Comparison of ENCODE assay signal across 22 cellular contexts in genomic region chr10:42979730-42980467, GRCh38.
A peak's percentile ranks its signal among the peaks of the same experiment; 100 is the strongest.
DNase-seq lines count a peak whose midpoint lies in the region; ATAC-seq, FAIRE-seq and TF ChIP-seq lines count a peak whose summit lies in the region.
"Had no signal": no experiment of that assay in that cellular context is flagged by ENCODE, and none has a peak within 500 bp of the region (broad histone marks: within the 10 kb centered on the region; RNA-seq: fewer than 3 reads in every experiment).

No MANE protein-coding gene starts in this region.

- no peaks in the 10 kb centered on the region for H3K9me1 ChIP-seq in K562 (ENCODE audit: control insufficient read depth, insufficient read depth, low read length)

- H3K27me3 ChIP-seq in K562 (ENCODE audit: control insufficient read depth in 2 of 2, insufficient read depth in 2 of 2, low read length in 2 of 2) = peaks cover 0 to 27% of the 10 kb centered on the region in 2 experiments; a peak in 3 of 5 replicates
- no peaks in the 10 kb centered on the region for H3K27me3 ChIP-seq in neuronal stem cell (ENCODE audit: control insufficient read depth in 3 of 3, insufficient read depth in 3 of 3, low read depth in 1 of 3, low read length in 3 of 3)
- no peaks in the 10 kb centered on the region for H3K27me3 ChIP-seq in thyroid gland
- H3K27me3 ChIP-seq: gastrocnemius medialis, pancreas had no signal

- H3K4me2 ChIP-seq in K562 (ENCODE audit: insufficient read depth, low read length) (no peak overlapping the region), neuronal stem cell (ENCODE audit: insufficient read depth, low read length, poor library complexity, severe bottlenecking) (no peak overlapping the region)
- H3K4me2 ChIP-seq: smooth muscle cell had no signal

- H3K79me2 ChIP-seq in K562 (ENCODE audit: control insufficient read depth, insufficient read depth, low read length) = no peaks in the 10 kb centered on the region

- H2BK120ac ChIP-seq in neuronal stem cell (ENCODE audit: low read depth, low read length) = no peak overlapping the region

- in situ Hi-C loops in K562 (cut with MboI) = no loop called here

- H3K4ac ChIP-seq in neuronal stem cell (ENCODE audit: low read length) = no peak overlapping the region

- H2AFZ ChIP-seq in K562 (ENCODE audit: low read depth, low read length) (no peak overlapping the region), neuronal stem cell (ENCODE audit: low read length) (peak overlapping the region; percentile 45)
- H2AFZ ChIP-seq: GM23248 had no signal

- peak overlapping the region; percentile 47 for H2AK5ac ChIP-seq in neuronal stem cell (ENCODE audit: low read depth, low read length)

- TF ChIP-seq CTCF in K562 (IDR thresholded peaks at IDR 0.05 in 2 of 3, conservative IDR thresholded peaks at IDR 0.05 in 1 of 3; ENCODE audit: insufficient read depth in 2 of 3, low read depth in 1 of 3, low read length in 3 of 3) = no peak
- TF ChIP-seq CTCF in thyroid gland (IDR thresholded peaks at IDR 0.05) = no peak

- peak overlapping the region; percentile 39 for H2BK15ac ChIP-seq in neuronal stem cell (ENCODE audit: low read length)

- FAIRE-seq in K562 (lab: Jason Lieb, UNC) = no peak
- FAIRE-seq: endothelial cell of umbilical vein, pancreas had no signal

- no peak overlapping the region for H2BK12ac ChIP-seq in neuronal stem cell (ENCODE audit: low read length)

- no TSS peak for BruUV-seq in K562 (replicated peaks; lab: Mats Ljungman, UMichigan)

- H3K14ac ChIP-seq in neuronal stem cell (ENCODE audit: low read length) = no peak overlapping the region

- POLR2A ChIA-PET in K562 (lab: Yijun Ruan, JAX) = interaction anchor here (0.6 kb wide), 1 partner anchor 18 kb away, joined by 3 read pairs; no protein-coding TSS in a partner anchor

- no peak for TF ChIP-seq RAD21 in K562 (CRISPR knock-in tag; conservative IDR thresholded peaks at IDR 0.05 in 1 of 2, IDR thresholded peaks at IDR 0.05 in 1 of 2)

- ATAC-seq in K562 = no peak
- ATAC-seq: gastrocnemius medialis, Panc1 had no signal

- 11% methylated on average over 12 of the region's 12 CpGs for WGBS in K562 (ENCODE audit: insufficient coverage, low coverage, missing lambda C conversion rate)
- no CpG with 5 or more reads among the region's 12 CpGs for WGBS in neuronal stem cell (ENCODE audit: extremely low coverage in 2 of 2, insufficient read length in 2 of 2, insufficient replicate concordance in 1 of 2), 2 donors
- 64 to 69% methylated on average over 7 to 12 of the region's 12 CpGs for WGBS in thyroid gland, 2 donors

- intact Hi-C loops in K562 (cut with micrococcal nuclease) = loop anchor here (5.0 to 10.0 kb wide), 2 partner anchors 95 to 113 kb away; partner anchors contain the start of gene RET
- intact Hi-C loops in thyroid gland (cut with DNase I) = no loop called here

- no peaks in the 10 kb centered on the region for H3K9me3 ChIP-seq in K562 (replicated peaks; ENCODE audit: control insufficient read depth, insufficient read depth, low read depth, low read length)
- no peaks in the 10 kb centered on the region for H3K9me3 ChIP-seq in neuronal stem cell (replicated peaks in 1 of 2; ENCODE audit: control insufficient read depth in 2 of 2, insufficient read depth in 1 of 2, low read depth in 1 of 2, low read length in 2 of 2)
- no peaks in the 10 kb centered on the region for H3K9me3 ChIP-seq in thyroid gland
- H3K9me3 ChIP-seq: gastrocnemius medialis, pancreas had no signal

- H2BK5ac ChIP-seq in neuronal stem cell (ENCODE audit: low read length) = peak overlapping the region; percentile 18

- H4K91ac ChIP-seq in neuronal stem cell (ENCODE audit: low read depth, low read length, poor library complexity) = no peak overlapping the region

- TF ChIP-seq EP300 in K562 (IDR thresholded peaks at IDR 0.05; ENCODE audit: low read length) = no peak

- DNase-seq in NCI-H1436 (lab: John Stamatoyannopoulos, UW) = peak; percentile 59
- no peak for DNase-seq in NCI-H1436 treated with DMSO at 0.1 percent for 48 hours (lab: John Stamatoyannopoulos, UW)
- peak; percentile 55 for DNase-seq in NCI-H1105 treated with DMSO at 0.1 percent for 48 hours (lab: John Stamatoyannopoulos, UW)
- no peak for DNase-seq in K562 (ENCODE audit: extremely low read depth in 1 of 4, low spot score in 3 of 4)
- no peak for DNase-seq in neuronal stem cell (ENCODE audit: low spot score)
- no peak for DNase-seq in thyroid gland
- DNase-seq in LoVo (ENCODE audit: low spot score) = no peak
- DNase-seq in cortex of kidney (lab: John Stamatoyannopoulos, UW) = no peak
- DNase-seq: 8988T; activated B cell treated with CpG ODN at 0.5 μM for 24 hours; amniotic stem cell; cerebellar nuclear complex; GM23248; MM.1S; stimulated activated naive CD8-positive, alpha-beta T cell treated with anti-CD3 and anti-CD28 coated beads, Interleukin-15, amount 100 ng/mL, for 72 hours; SW 1271 had no signal

- H3K4me1 ChIP-seq in K562 (replicated peaks in 1 of 2; ENCODE audit: control insufficient read depth in 2 of 2, insufficient read depth in 2 of 2, low read length in 2 of 2) = peaks cover 0 to 24% of the 10 kb centered on the region in 2 experiments; a peak in 3 of 5 replicates
- H3K4me1 ChIP-seq in neuronal stem cell (ENCODE audit: control insufficient read depth in 2 of 2, insufficient read depth in 1 of 2, low read depth in 1 of 2, low read length in 2 of 2) = peaks cover 0 to 3% of the 10 kb centered on the region in 2 donors
- no peaks in the 10 kb centered on the region for H3K4me1 ChIP-seq in thyroid gland
- H3K4me1 ChIP-seq: gastrocnemius medialis, pancreas had no signal

- H3K79me1 ChIP-seq in neuronal stem cell (ENCODE audit: low read depth, low read length) = no peaks in the 10 kb centered on the region

- no peaks in the 10 kb centered on the region for H3K36me3 ChIP-seq in K562 (ENCODE audit: control insufficient read depth, insufficient read depth, low read length)
- no peaks in the 10 kb centered on the region for H3K36me3 ChIP-seq in neuronal stem cell (replicated peaks in 1 of 2; ENCODE audit: control insufficient read depth in 2 of 2, insufficient read depth in 2 of 2, low read length in 2 of 2)
- no peaks in the 10 kb centered on the region for H3K36me3 ChIP-seq in thyroid gland
- H3K36me3 ChIP-seq: gastrocnemius medialis, pancreas had no signal

- H4K20me1 ChIP-seq in K562 (replicated peaks; ENCODE audit: control insufficient read depth, insufficient read depth, low read length) = peaks cover 4% of the 10 kb centered on the region; the same call in 1 of the 2 replicates

- TF ChIP-seq POLR2A in K562 (conservative IDR thresholded peaks at IDR 0.05) = no peak
- TF ChIP-seq POLR2A in thyroid gland (IDR thresholded peaks at IDR 0.05) = no peak

- H3K27ac ChIP-seq in K562 (ENCODE audit: extremely low read depth, low read depth, low read length) = no peak overlapping the region
- no peak overlapping the region for H3K27ac ChIP-seq in neuronal stem cell (replicated peaks; ENCODE audit: low read length)
- H3K27ac ChIP-seq in thyroid gland = no peak overlapping the region
- H3K27ac ChIP-seq: C4-2B, gastrocnemius medialis, GM23248, pancreas had no signal

- H3K9ac ChIP-seq in K562 (ENCODE audit: insufficient read depth in 1 of 2, low read depth in 2 of 2, low read length in 2 of 2) (no peak overlapping the region), neuronal stem cell (ENCODE audit: low read depth, low read length, poor library complexity) (peak overlapping the region; percentile 47)
- H3K9ac ChIP-seq: GM23248 had no signal

- peak overlapping the region; percentile 33 for H3K18ac ChIP-seq in neuronal stem cell (ENCODE audit: low read length)

- CTCF ChIA-PET in K562 (lab: Yijun Ruan, JAX; ENCODE audit: low intra/inter-chr PET ratio) = no interaction called here

- no peak overlapping the region for H4K8ac ChIP-seq in neuronal stem cell (ENCODE audit: low read depth, low read length)

- H3K23ac ChIP-seq in neuronal stem cell (ENCODE audit: low read depth, low read length, poor library complexity) = no peak overlapping the region

- H3K4me3 ChIP-seq in K562 = no peak overlapping the region
- H3K4me3 ChIP-seq in neuronal stem cell (ENCODE audit: low read length in 2 of 2) = no peak overlapping the region
- H3K4me3 ChIP-seq in thyroid gland (replicated peaks in 1 of 3) = no peak overlapping the region
- H3K4me3 ChIP-seq: gastrocnemius medialis, GM23248, pancreas, smooth muscle cell had no signal

TF ChIP-seq in K562, 482 proteins besides CTCF, POLR2A, EP300 and RAD21:
- TF ChIP-seq RFX1 (IDR thresholded peaks at IDR 0.05) (peak; percentile 81), FOXJ2 (tag; IDR thresholded peaks at IDR 0.05) (no peak)

Comparison
In these comparisons a context has a peak if more than half of its experiments do, and no peak if none do; other contexts are left out.
1. DNase-seq: peak in NCI-H1436 (single experiment) and NCI-H1105 treated with DMSO at 0.1 percent for 48 hours (single experiment); none in NCI-H1436 treated with DMSO at 0.1 percent for 48 hours (single experiment), K562 (0 of 4), neuronal stem cell (single experiment), thyroid gland (0 of 2), LoVo (single experiment) and cortex of kidney (single experiment).